In genomic region chr11:79201637-79202347, GRCh38 we compare ENCODE assay signal across 17 cellular contexts.
A peak's percentile ranks its signal among the peaks of the same experiment; 100 is the strongest.
DNase-seq lines count a peak whose midpoint lies in the region; ATAC-seq, FAIRE-seq and TF ChIP-seq lines count a peak whose summit lies in the region.
"Had no signal": no experiment of that assay in that cellular context is flagged by ENCODE, and none has a peak within 500 bp of the region (broad histone marks: within the 10 kb centered on the region; RNA-seq: fewer than 3 reads in every experiment).

No MANE protein-coding gene starts in this region.

- TF ChIP-seq CTCF in bronchial epithelial cell (IDR thresholded peaks at IDR 0.05; ENCODE audit: insufficient read depth, low read length, severe bottlenecking) (no peak), lower lobe of right lung (IDR thresholded peaks at IDR 0.05) (no peak), right atrium auricular region (IDR thresholded peaks at IDR 0.05) (no peak)

- H3K4me3 ChIP-seq in bronchial epithelial cell (ENCODE audit: low read depth, low read length) (no peak overlapping the region), small intestine (ENCODE audit: low read depth in 1 of 2, low read length in 2 of 2) (no peak overlapping the region), lower lobe of right lung (no peak overlapping the region), right atrium auricular region (no peak overlapping the region)
- H3K4me3 ChIP-seq: stomach had no signal

- ATAC-seq in GM18870 (IDR thresholded peaks at IDR 0.05; ENCODE audit: unreplicated experiment) (peak; percentile 79), HG02870 (IDR thresholded peaks at IDR 0.05; ENCODE audit: unreplicated experiment) (peak; percentile 62), lower lobe of right lung (no peak)
- ATAC-seq: left colon; naive thymus-derived CD4-positive, alpha-beta T cell had no signal

- FAIRE-seq in bronchial epithelial cell (lab: Jason Lieb, UNC): peak; percentile 28
- FAIRE-seq in small intestine (lab: Jason Lieb, UNC): no peak

- DNase-seq in DMS53 (lab: John Stamatoyannopoulos, UW) (peak; percentile 66), bronchial epithelial cell (ENCODE audit: low read depth) (peak; percentile 21), small intestine (no peak), lower lobe of right lung (no peak), right atrium auricular region (ENCODE audit: low spot score) (no peak), COR-L47 (lab: John Stamatoyannopoulos, UW) (no peak)
- DNase-seq: activated gamma-delta T cell; AML-193; HCEC 1CT; left colon; naive thymus-derived CD4-positive, alpha-beta T cell; NCI-H748 treated with DMSO at 0.1 percent for 48 hours; retina; stimulated activated CD4-positive, alpha-beta T cell treated with anti-CD3 and anti-CD28 coated beads, Interleukin-4, amount 100 ng/mL, for 1 hour; stomach had no signal

- H3K27ac ChIP-seq in small intestine (ENCODE audit: low read depth in 1 of 2, low read length in 1 of 2) (no peak overlapping the region), lower lobe of right lung (no peak overlapping the region), right atrium auricular region (no peak overlapping the region)
- H3K27ac ChIP-seq: stomach had no signal

- H3K27me3 ChIP-seq in bronchial epithelial cell (ENCODE audit: control insufficient read depth, insufficient read depth, low read length) (no peaks in the 10 kb centered on the region), small intestine (ENCODE audit: control insufficient read depth in 2 of 2, insufficient read depth in 2 of 2, low read length in 2 of 2) (no peaks in the 10 kb centered on the region), lower lobe of right lung (ENCODE audit: low read depth) (no peaks in the 10 kb centered on the region), right atrium auricular region (no peaks in the 10 kb centered on the region)
- H3K27me3 ChIP-seq: stomach had no signal

- H3K4me1 ChIP-seq in small intestine (ENCODE audit: control insufficient read depth in 2 of 2, insufficient read depth in 1 of 2, low read depth in 1 of 2, low read length in 1 of 2): no peaks in the 10 kb centered on the region
- no peaks in the 10 kb centered on the region for H3K4me1 ChIP-seq in lower lobe of right lung
- H3K4me1 ChIP-seq in right atrium auricular region: peaks cover 0 to 11% of the 10 kb centered on the region in 2 donors
- H3K4me1 ChIP-seq: stomach had no signal

- 32 to 68% (median 45%) methylated on average over 3 of the region's 3 CpGs for WGBS in small intestine, 3 donors

- H3K9me3 ChIP-seq in small intestine (ENCODE audit: control insufficient read depth, low read depth): no peaks in the 10 kb centered on the region
- H3K9me3 ChIP-seq in lower lobe of right lung: no peaks in the 10 kb centered on the region
- H3K9me3 ChIP-seq in right atrium auricular region: no peaks in the 10 kb centered on the region

- intact Hi-C loops in lower lobe of right lung (cut with DNase I): no loop called here

- no peaks in the 10 kb centered on the region for H3K36me3 ChIP-seq in bronchial epithelial cell (ENCODE audit: control insufficient read depth, insufficient read depth, low read length)
- no peaks in the 10 kb centered on the region for H3K36me3 ChIP-seq in small intestine (ENCODE audit: control insufficient read depth in 2 of 2, insufficient read depth in 2 of 2, low read length in 2 of 2)
- H3K36me3 ChIP-seq in lower lobe of right lung: no peaks in the 10 kb centered on the region
- H3K36me3 ChIP-seq in right atrium auricular region: no peaks in the 10 kb centered on the region
- H3K36me3 ChIP-seq: stomach had no signal

Comparison
In these comparisons a context has a peak if more than half of its experiments do, and no peak if none do; other contexts are left out.
1. DNase-seq: peak in DMS53 (single experiment) and bronchial epithelial cell (single experiment); none in small intestine (single experiment), lower lobe of right lung (single experiment), right atrium auricular region (single experiment) and COR-L47 (single experiment).
2. ATAC-seq: peak in GM18870 (single experiment) and HG02870 (single experiment); none in lower lobe of right lung (0 of 2).